In genomic region chr21:36910581-36911307, GRCh38 we compare ENCODE assay signal across 2 cellular contexts.
TF ChIP-seq lines count a peak whose summit lies in the region.

No MANE protein-coding gene starts in this region.

TF ChIP-seq in SK-N-SH, 30 proteins besides CTCF, POLR2A, EP300 and RAD21 (continued from another document):
- TF ChIP-seq USF1 (IDR thresholded peaks at IDR 0.05; ENCODE audit: borderline replicate concordance, low read depth) (no peak), NFIC (IDR thresholded peaks at IDR 0.05; ENCODE audit: borderline replicate concordance) (no peak), POLR2AphosphoS5 (IDR thresholded peaks at IDR 0.05; ENCODE audit: low read depth, low read length) (no peak), SIN3A (IDR thresholded peaks at IDR 0.05; ENCODE audit: borderline replicate concordance, low read depth, low read length) (no peak)

TF ChIP-seq in SK-N-SH treated with all-trans-retinoic acid at 6 μM for 48 hours, 23 proteins besides CTCF, POLR2A, EP300 and RAD21 (continued from another document):
- no peak for TF ChIP-seq TSHZ2 (CRISPR knock-in tag; IDR thresholded peaks at IDR 0.05)
- TF ChIP-seq GLIS3 (CRISPR knock-in tag; IDR thresholded peaks at IDR 0.05) = no peak
- no peak for TF ChIP-seq TOX (CRISPR knock-in tag; IDR thresholded peaks at IDR 0.05; ENCODE audit: borderline replicate concordance)
- no peak for TF ChIP-seq ZNF70 (CRISPR knock-in tag; IDR thresholded peaks at IDR 0.05)
- TF ChIP-seq RARB (CRISPR knock-in tag; IDR thresholded peaks at IDR 0.05) = no peak
- no peak for TF ChIP-seq CSDC2 (CRISPR knock-in tag; IDR thresholded peaks at IDR 0.05)
